ENCODE assay signal across 11 cellular contexts in the genomic region with DNA sequence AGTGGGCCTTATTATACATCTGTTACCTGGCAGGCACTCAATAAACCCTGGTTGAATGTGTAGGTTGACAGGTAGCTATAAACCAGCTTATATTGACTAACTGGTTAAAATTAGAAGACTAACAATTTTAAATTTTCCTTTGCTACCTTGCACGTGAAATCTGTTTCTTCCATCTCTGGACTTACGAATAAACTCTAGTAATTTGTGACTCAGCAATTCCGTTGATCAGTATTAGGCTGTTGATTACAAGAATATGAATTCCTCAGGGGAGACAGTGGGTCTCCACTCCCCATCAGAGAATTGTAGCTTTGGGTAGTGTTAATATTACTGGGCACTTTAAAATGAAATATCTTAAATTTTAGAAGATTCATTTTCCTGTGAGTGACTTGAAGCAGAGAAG.
"Had no signal": no experiment of that assay in that cellular context is flagged by ENCODE, and none has a peak within 500 bp of the region (broad histone marks: within the 10 kb centered on the region; RNA-seq: fewer than 3 reads in every experiment).

No MANE protein-coding gene starts in this region.

- DNase-seq: GM23248, GOT3, H7, H9, HCEC 1CT, HFFc6 had no signal

- H3K9ac ChIP-seq: GM23248 had no signal

- H3K27ac ChIP-seq: GM23248 had no signal

- H3K9me3 ChIP-seq: HAP-1 had no signal

- H2AFZ ChIP-seq: GM23248, GM23338 had no signal

- ATAC-seq: GM23338, HCT116 had no signal

- H3K4me2 ChIP-seq: GM23338 had no signal

- H3K4me3 ChIP-seq: GM23248, GM23338, HAP-1 had no signal

- H3K36me3 ChIP-seq: HAP-1 had no signal

- FAIRE-seq: H1, H54 had no signal
